8 cellular contexts compared by ENCODE assay signal in genomic region chr13:77325371-77325941, GRCh38. TPM values are rescaled to one million over a fixed set of nuclear protein-coding genes. Genes with fewer than 3 reads are reported as not detected.
A peak's percentile ranks its signal among the peaks of the same experiment; 100 is the strongest.
DNase-seq lines count a peak whose midpoint lies in the region; ATAC-seq, FAIRE-seq and TF ChIP-seq lines count a peak whose summit lies in the region.

No MANE protein-coding gene starts in this region.

- BruUV-seq in GM12878 (replicated peaks; lab: Mats Ljungman, UMichigan) (TSS peak; percentile 68), HepG2 (replicated peaks; lab: Mats Ljungman, UMichigan) (TSS peak; percentile 57)

- H3K36me3 ChIP-seq in GM12878 (ENCODE audit: control insufficient read depth in 2 of 2, insufficient read depth in 2 of 2, low read length in 1 of 2) (no peaks in the 10 kb centered on the region), HepG2 (replicated peaks in 1 of 2; ENCODE audit: control insufficient read depth in 1 of 2, insufficient read depth in 2 of 2, low read length in 2 of 2) (no peaks in the 10 kb centered on the region), thymus (ENCODE audit: control insufficient read depth, insufficient read depth) (no peaks in the 10 kb centered on the region)

- no peak for TF ChIP-seq CTCF in GM12878 (IDR thresholded peaks at IDR 0.05 in 2 of 3, conservative IDR thresholded peaks at IDR 0.05 in 1 of 3; ENCODE audit: control insufficient read depth in 2 of 3, extremely low read depth in 1 of 3, insufficient read depth in 1 of 3, low read depth in 3 of 3, low read length in 3 of 3)
- no peak for TF ChIP-seq CTCF in HepG2 (CRISPR knock-in tag; IDR thresholded peaks at IDR 0.05)

- no peaks in the 10 kb centered on the region for H3K27me3 ChIP-seq in GM12878 (replicated peaks in 1 of 2; ENCODE audit: control insufficient read depth in 2 of 2, insufficient read depth in 2 of 2, low read length in 1 of 2)
- no peaks in the 10 kb centered on the region; a peak in 1 of 5 replicates for H3K27me3 ChIP-seq in HepG2 (ENCODE audit: control insufficient read depth in 1 of 2, insufficient read depth in 2 of 2, low read length in 2 of 2)
- no peaks in the 10 kb centered on the region for H3K27me3 ChIP-seq in thymus (ENCODE audit: control insufficient read depth, insufficient read depth)

- H3K27ac ChIP-seq in GM12878 (ENCODE audit: control insufficient read depth, insufficient read depth) (peak overlapping the region; percentile 88), HepG2 (ENCODE audit: extremely low read length, insufficient read depth, low read length) (no peak overlapping the region), thymus (ENCODE audit: low read depth) (peak overlapping the region; percentile 91)

- RAD21 ChIA-PET in GM12878 (lab: Charles Lee; ENCODE audit: unreplicated experiment): interaction anchor here (0.6 to 7.0 kb wide), 14 partner anchors 11 to 152 kb away, joined by 3 to 135 read pairs (median 10); no protein-coding TSS in a partner anchor

- intact Hi-C loops in GM12878 (cut with micrococcal nuclease; ENCODE audit: unreplicated experiment): loop anchor here (5.0 kb wide), 1 partner anchor 242 kb away; no protein-coding TSS in a partner anchor
- intact Hi-C loops in HepG2 (cut with micrococcal nuclease; ENCODE audit: unreplicated experiment): loop anchor here (5.0 to 10.0 kb wide), 2 partner anchors 301 to 372 kb away; partner anchors contain the start of genes FBXL3 and SLAIN1

- DNase-seq in ELF-1 (ENCODE audit: low read depth, low spot score) (peak; percentile 17), LHCN-M2 (ENCODE audit: low read depth) (peak; percentile 17), GM12878 (ENCODE audit: low read depth, low spot score) (no peak), HepG2 (ENCODE audit: low spot score) (no peak), NCI-H146 treated with DMSO at 0.1 percent for 48 hours (lab: John Stamatoyannopoulos, UW; ENCODE audit: unreplicated experiment) (no peak), NK-92 (lab: John Stamatoyannopoulos, UW; ENCODE audit: unreplicated experiment) (no peak)

- POLR2A ChIA-PET in GM12878 (lab: Charles Lee) (interaction anchor here (0.6 to 1.5 kb wide), 17 partner anchors 8 to 188 kb away, joined by 3 to 11 read pairs (median 3); no protein-coding TSS in a partner anchor), HepG2 (lab: Yijun Ruan, JAX) (no interaction called here)

- SMC1A ChIA-PET in GM12878 (lab: Charles Lee; ENCODE audit: uncharacterized antibody, unreplicated experiment): interaction anchor here (0.6 to 8.6 kb wide), 30 partner anchors 10 to 390 kb away, joined by 3 to 113 read pairs (median 5); no protein-coding TSS in a partner anchor

- CTCF ChIA-PET in GM12878 (lab: Yijun Ruan, JAX): interaction anchor here (0.9 to 7.4 kb wide), 11 partner anchors 8 to 153 kb away, joined by 3 to 80 read pairs (median 4); no protein-coding TSS in a partner anchor
- CTCF ChIA-PET in HepG2 (lab: Yijun Ruan, JAX; ENCODE audit: low intra/inter-chr PET ratio, low total read pairs): no interaction called here

- no peaks in the 10 kb centered on the region for H4K20me1 ChIP-seq in GM12878 (ENCODE audit: control insufficient read depth, insufficient read depth)
- peaks cover 8% of the 10 kb centered on the region for H4K20me1 ChIP-seq in HepG2 (ENCODE audit: insufficient read depth, low read length)

- FAIRE-seq in GM12878 (lab: Jason Lieb, UNC) (no peak), HepG2 (lab: Jason Lieb, UNC) (no peak)

- TF ChIP-seq EP300 in GM12878 (IDR thresholded peaks at IDR 0.05; ENCODE audit: borderline replicate concordance in 1 of 2, control insufficient read depth in 1 of 2, low read depth in 2 of 2, low read length in 2 of 2): no peak
- TF ChIP-seq EP300 in HepG2 (IDR thresholded peaks at IDR 0.05; ENCODE audit: low read depth in 2 of 2, low read length in 2 of 2): no peak
- TF ChIP-seq EP300 in HepG2 (CRISPR knock-in tag; IDR thresholded peaks at IDR 0.05; ENCODE audit: borderline replicate concordance): no peak

- H2AFZ ChIP-seq in GM12878 (ENCODE audit: control insufficient read depth, low read depth, low read length) (peak overlapping the region; percentile 2), HepG2 (ENCODE audit: low read length) (peak overlapping the region; percentile 7)

- in situ Hi-C loops in GM12878 (cut with MboI): loop anchor here (10.0 kb wide), 1 partner anchor 389 kb away; no protein-coding TSS in a partner anchor
- in situ Hi-C loops in HepG2 (cut with HindIII; ENCODE audit: extremely low pct_ligation_motif_present, low pct_unique_long_range_greater_than_20kb): no loop called here

- WGBS in GM12878 (ENCODE audit: insufficient coverage, insufficient replicate concordance, low lambda C conversion rate, missing lambda C conversion rate): under 1% methylated on average over 11 of the region's 11 CpGs
- WGBS in HepG2 (ENCODE audit: low lambda C conversion rate): 5% methylated on average over 11 of the region's 11 CpGs
- WGBS in thymus: under 1% methylated on average over 11 of the region's 11 CpGs

- H3K4me2 ChIP-seq in GM12878 (ENCODE audit: control insufficient read depth, insufficient read depth): peak overlapping the region; percentile 72
- peak overlapping the region; percentile 95 for H3K4me2 ChIP-seq in HepG2 (ENCODE audit: low read depth, low read length)

- peaks cover 16% of the 10 kb centered on the region; the same call in 1 of the 2 replicates for H3K4me1 ChIP-seq in GM12878 (ENCODE audit: control insufficient read depth, insufficient read depth, low read length)
- peaks cover 51% of the 10 kb centered on the region for H3K4me1 ChIP-seq in HepG2 (ENCODE audit: insufficient read depth, low read length)
- peaks cover 21% of the 10 kb centered on the region for H3K4me1 ChIP-seq in thymus (ENCODE audit: control insufficient read depth, insufficient read depth, low read length)

- H3K9ac ChIP-seq in GM12878 (ENCODE audit: control insufficient read depth, insufficient read depth, low read length) (peak overlapping the region; percentile 83), HepG2 (ENCODE audit: insufficient read depth, low read depth, low read length) (peak overlapping the region; percentile 77)

- no peak for TF ChIP-seq POLR2A in GM12878 (IDR thresholded peaks at IDR 0.05; ENCODE audit: low read depth, low read length)
- no peak for TF ChIP-seq POLR2A in HepG2 (IDR thresholded peaks at IDR 0.05; ENCODE audit: insufficient read depth in 1 of 2, low read depth in 2 of 2, low read length in 2 of 2)

- H3K79me2 ChIP-seq in GM12878 (ENCODE audit: control insufficient read depth, insufficient read depth, low read length): peaks cover 71% of the 10 kb centered on the region
- peaks cover 55% of the 10 kb centered on the region for H3K79me2 ChIP-seq in HepG2 (ENCODE audit: insufficient read depth, low read length)

- H3K9me3 ChIP-seq in GM12878 (replicated peaks; ENCODE audit: control insufficient read depth, insufficient read depth, low read length) (no peaks in the 10 kb centered on the region), HepG2 (ENCODE audit: low read length) (no peaks in the 10 kb centered on the region), thymus (ENCODE audit: control insufficient read depth) (no peaks in the 10 kb centered on the region)

- TF ChIP-seq RAD21 in GM12878 (IDR thresholded peaks at IDR 0.05; ENCODE audit: insufficient read depth, low read depth, low read length): no peak
- no peak for TF ChIP-seq RAD21 in HepG2 (CRISPR knock-in tag; IDR thresholded peaks at IDR 0.05)

- H3K4me3 ChIP-seq in GM12878: peak overlapping the region; percentile 85
- H3K4me3 ChIP-seq in HepG2 (replicated peaks in 1 of 3; ENCODE audit: insufficient read depth in 1 of 3, low read depth in 2 of 3, low read length in 3 of 3): peak overlapping the region; percentile 81 to 91 (median 85)
- peak overlapping the region; percentile 63 for H3K4me3 ChIP-seq in thymus (ENCODE audit: low read length)

- no peak for ATAC-seq in GM12878
- ATAC-seq in HepG2: no peak
- no peak for ATAC-seq in HG03097 (IDR thresholded peaks at IDR 0.05; ENCODE audit: low FRiP score, unreplicated experiment)

RNA-seq across cellular contexts. Expression of gene MYCBP2, which starts 1.4 kb away (rescaled TPM):
- total RNA-seq in LHCN-M2 (2014; rRNA removed): 34.4 and 50.3 TPM in 2 replicates
- polyA plus RNA-seq in LHCN-M2 (2012): 19.0 TPM
- total RNA-seq in GM12878 (2013; cell fraction: nucleolus; rRNA removed): 652 and 698 TPM in 2 replicates
- 126 and 135 TPM in 2 replicates for total RNA-seq in GM12878 (2014; rRNA removed)
- total RNA-seq in GM12878 (2014; rRNA removed; fragmentation: Illumina TruSeq; extraction: Trizol): 123 and 135 TPM in 2 replicates
- total RNA-seq in GM12878 (2021): 151 and 152 TPM in 2 replicates
- polyA plus RNA-seq in GM12878 (2011; ENCODE audit: low read depth): 54.4 TPM
- polyA plus RNA-seq in GM12878 (2011; rRNA removed): 119 and 157 TPM in 2 replicates
- polyA plus RNA-seq in GM12878 (2011; cell fraction: cytosol; rRNA removed): 92.2 and 110 TPM in 2 replicates
- 164 and 187 TPM in 2 replicates for polyA plus RNA-seq in GM12878 (2011; cell fraction: nucleus; rRNA removed)
- 75.0 and 78.0 TPM in 2 replicates for polyA plus RNA-seq in GM12878 (2012)
- 126 and 149 TPM in 2 replicates for polyA plus RNA-seq in GM12878 (2014; fragmentation: Illumina TruSeq; extraction: Trizol)
- 10 to 100 TPM; 51.9 to 56.6 TPM for polyA plus RNA-seq in GM12878 (2014; fragmentation: Nextera tagmentation; extraction: Ambion mirVana)
- 77.0 and 82.4 TPM in 2 replicates for polyA plus RNA-seq in GM12878 (2014; rRNA removed)
- 10 to 100 TPM; 56.8 to 62.4 TPM for polyA plus RNA-seq in GM12878 (2016; fragmentation: Nextera tagmentation; extraction: Ambion mirVana)
- 271 and 396 TPM in 2 replicates for polyA minus RNA-seq in GM12878 (2011; rRNA and poly(A)+ RNA removed)
- 106 and 154 TPM in 2 replicates for polyA minus RNA-seq in GM12878 (2011; cell fraction: cytosol; rRNA and poly(A)+ RNA removed)
- polyA minus RNA-seq in GM12878 (2011; cell fraction: nucleus; rRNA and poly(A)+ RNA removed): 339 and 523 TPM in 2 replicates
- 35.3 and 62.5 TPM in 2 replicates for total RNA-seq in HepG2 (2016; rRNA removed; fragmentation: Illumina TruSeq; extraction: Trizol)
- total RNA-seq in HepG2 (2016; cell fraction: cytosol; rRNA removed; fragmentation: Illumina TruSeq; extraction: Trizol; ENCODE audit: low read depth): 7.1 and 7.5 TPM in 2 replicates
- 37.1 and 59.7 TPM in 2 replicates for total RNA-seq in HepG2 (2016; cell fraction: insoluble cytoplasmic fraction; rRNA removed; fragmentation: Illumina TruSeq; extraction: Trizol)
- 13.7 TPM in 2 replicates for total RNA-seq in HepG2 (2016; cell fraction: membrane; rRNA removed; fragmentation: Illumina TruSeq; extraction: Trizol)
- 62.5 and 65.0 TPM in 2 replicates for total RNA-seq in HepG2 (2016; cell fraction: nucleus; rRNA removed; fragmentation: Illumina TruSeq; extraction: Trizol)
- polyA plus RNA-seq in HepG2 (2011; rRNA removed): 14.4 and 16.3 TPM in 2 replicates
- polyA plus RNA-seq in HepG2 (2011; cell fraction: cytosol; rRNA removed): 11.8 and 16.0 TPM in 2 replicates
- 15.9 and 17.8 TPM in 2 replicates for polyA plus RNA-seq in HepG2 (2011; cell fraction: nucleus; rRNA removed)
- 20.3 and 20.9 TPM in 2 replicates for polyA plus RNA-seq in HepG2 (2012)
- 1.5 and 1.7 TPM in 2 replicates for polyA plus RNA-seq in HepG2 (2016; cell fraction: cytosol; fragmentation: Illumina TruSeq; extraction: Trizol; ENCODE audit: low read depth)
- 37.4 and 41.6 TPM in 2 replicates for polyA plus RNA-seq in HepG2 (2016; cell fraction: insoluble cytoplasmic fraction; fragmentation: Illumina TruSeq; extraction: Trizol; ENCODE audit: low read depth)
- 4.3 and 5.2 TPM in 2 replicates for polyA plus RNA-seq in HepG2 (2016; cell fraction: membrane; fragmentation: Illumina TruSeq; extraction: Trizol; ENCODE audit: low read depth)
- 37.1 and 37.5 TPM in 2 replicates for polyA plus RNA-seq in HepG2 (2016; cell fraction: nucleus; fragmentation: Illumina TruSeq; extraction: Trizol; ENCODE audit: insufficient read depth, low read depth)
- 21.8 and 47.6 TPM in 2 replicates for polyA minus RNA-seq in HepG2 (2011; rRNA and poly(A)+ RNA removed; ENCODE audit: low replicate concordance)
- 32.1 and 37.1 TPM in 2 replicates for polyA minus RNA-seq in HepG2 (2011; cell fraction: cytosol; rRNA and poly(A)+ RNA removed)
- polyA minus RNA-seq in HepG2 (2011; cell fraction: nucleus; rRNA and poly(A)+ RNA removed): 99.5 and 105 TPM in 2 replicates
- polyA plus RNA-seq in thymus: 63.3 TPM

Comparison
In these comparisons a context has a peak if more than half of its experiments do, and no peak if none do; other contexts are left out.
1. DNase-seq: peak in ELF-1 (single experiment) and LHCN-M2 (single experiment); none in GM12878 (single experiment), HepG2 (single experiment), NCI-H146 treated with DMSO at 0.1 percent for 48 hours (single experiment) and NK-92 (single experiment).
2. Peak in every context shown above with its lines, with median percentiles within 50 percentile points of each other: H3K4me3 ChIP-seq.